Comparison of ENCODE assay signal across 8 cellular contexts in genomic region chr3:115146032-115146417, GRCh38. TPM values are rescaled to one million over a fixed set of nuclear protein-coding genes. Genes with fewer than 3 reads are reported as not detected.
DNase-seq lines count a peak whose midpoint lies in the region; ATAC-seq, FAIRE-seq and TF ChIP-seq lines count a peak whose summit lies in the region.

No MANE protein-coding gene starts in this region.

- H3K18ac ChIP-seq in neuronal stem cell (ENCODE audit: low read length): no peak overlapping the region

- H3K14ac ChIP-seq in neuronal stem cell (ENCODE audit: low read length): no peak overlapping the region

- intact Hi-C loops in PC-9 (cut with micrococcal nuclease; ENCODE audit: unreplicated experiment): loop anchor here (2.0 to 10.0 kb wide), 3 partner anchors 93 to 1201 kb away; partner anchors contain the start of gene ZDHHC23

- POLR2A ChIA-PET in PC-9 (lab: Charles Lee; ENCODE audit: unreplicated experiment): interaction anchor here (0.7 kb wide), 2 partner anchors 254 to 256 kb away, joined by 5 to 22 read pairs; no protein-coding TSS in a partner anchor

- no peak overlapping the region for H4K91ac ChIP-seq in neuronal stem cell (ENCODE audit: low read depth, low read length, poor library complexity)

- H3K4me3 ChIP-seq in PC-9 (peak overlapping the region; percentile 63), foreskin fibroblast (ENCODE audit: low read depth in 1 of 2, low read length in 2 of 2) (peak overlapping the region; percentile 65 to 80), neuronal stem cell (ENCODE audit: low read length in 2 of 2) (peak overlapping the region; percentile 63 to 84)

- H3K4me1 ChIP-seq in PC-9 (replicated peaks; ENCODE audit: insufficient read depth) (peaks cover 17% of the 10 kb centered on the region), neuronal stem cell (ENCODE audit: control insufficient read depth in 2 of 2, insufficient read depth in 1 of 2, low read depth in 1 of 2, low read length in 2 of 2) (peaks cover 0 to 1% of the 10 kb centered on the region in 2 donors)

- CTCF ChIA-PET in PC-9 (lab: Charles Lee): interaction anchor here (0.7 to 0.9 kb wide), 2 partner anchors 55 to 72 kb away, joined by 3 to 11 read pairs; no protein-coding TSS in a partner anchor

- DNase-seq in D721Med (ENCODE audit: insufficient read length, low spot score) (no peak), HuH-7 (ENCODE audit: low spot score) (peak; percentile 49), PC-9 (peak; percentile 21 to 42), foreskin fibroblast (peak; percentile 63 to 81), neuronal stem cell (ENCODE audit: low spot score) (peak; percentile 18), urothelium cell line (ENCODE audit: low spot score) (peak; percentile 49)
- peak; percentile 50 for DNase-seq in activated naive CD4-positive, alpha-beta T cell treated with Interleukin-2 at 50 U/mL for 16 hours

- H3K36me3 ChIP-seq in PC-9 (ENCODE audit: low read depth) (no peaks in the 10 kb centered on the region), neuronal stem cell (replicated peaks in 1 of 2; ENCODE audit: control insufficient read depth in 2 of 2, insufficient read depth in 2 of 2, low read length in 2 of 2) (no peaks in the 10 kb centered on the region)

- H2BK15ac ChIP-seq in neuronal stem cell (ENCODE audit: low read length): no peak overlapping the region

- no peaks in the 10 kb centered on the region for H3K9me2 ChIP-seq in PC-9 (ENCODE audit: insufficient read depth)

- no peak overlapping the region for H4K8ac ChIP-seq in neuronal stem cell (ENCODE audit: low read depth, low read length)

- no peak overlapping the region for H2BK120ac ChIP-seq in neuronal stem cell (ENCODE audit: low read depth, low read length)

- no peak overlapping the region for H3K23ac ChIP-seq in neuronal stem cell (ENCODE audit: low read depth, low read length, poor library complexity)

- H3K9ac ChIP-seq in neuronal stem cell (ENCODE audit: low read depth, low read length, poor library complexity): no peak overlapping the region

- FAIRE-seq in D721Med (lab: Jason Lieb, UNC) (peak; percentile 96), urothelium cell line (lab: Jason Lieb, UNC) (peak; percentile 52)

- no peak for ATAC-seq in GM19023 (IDR thresholded peaks at IDR 0.05; ENCODE audit: unreplicated experiment)

- no CpG with 5 or more reads among the region's 9 CpGs for WGBS in neuronal stem cell (ENCODE audit: extremely low coverage in 2 of 2, insufficient read length in 2 of 2, insufficient replicate concordance in 1 of 2), 2 donors

- H3K9me3 ChIP-seq in PC-9 (ENCODE audit: insufficient read depth, low read depth): no peaks in the 10 kb centered on the region
- H3K9me3 ChIP-seq in neuronal stem cell (replicated peaks in 1 of 2; ENCODE audit: control insufficient read depth in 2 of 2, insufficient read depth in 1 of 2, low read depth in 1 of 2, low read length in 2 of 2): peaks cover 0 to 8% of the 10 kb centered on the region in 2 donors

- TF ChIP-seq CTCF in D721Med (IDR thresholded peaks at IDR 0.05; ENCODE audit: insufficient read depth, missing control alignments) (no peak), PC-9 (conservative IDR thresholded peaks at IDR 0.05) (no peak), foreskin fibroblast (IDR thresholded peaks at IDR 0.05; ENCODE audit: low read depth, low read length) (no peak)

- H2BK12ac ChIP-seq in neuronal stem cell (ENCODE audit: low read length): no peak overlapping the region

- H3K79me2 ChIP-seq in PC-9 (ENCODE audit: low read depth): no peaks in the 10 kb centered on the region

- no peak overlapping the region for H2AK5ac ChIP-seq in neuronal stem cell (ENCODE audit: low read depth, low read length)

- H3K79me1 ChIP-seq in neuronal stem cell (ENCODE audit: low read depth, low read length): no peaks in the 10 kb centered on the region

- H3K4me2 ChIP-seq in PC-9: peak overlapping the region; percentile 90
- peak overlapping the region; percentile 28 for H3K4me2 ChIP-seq in neuronal stem cell (ENCODE audit: insufficient read depth, low read length, poor library complexity, severe bottlenecking)

- no peaks in the 10 kb centered on the region for H3F3A ChIP-seq in PC-9 (ENCODE audit: insufficient read depth, low read depth)

- peak overlapping the region; percentile 76 for H2AFZ ChIP-seq in PC-9
- H2AFZ ChIP-seq in neuronal stem cell (ENCODE audit: low read length): peak overlapping the region; percentile 95

- H3K4ac ChIP-seq in neuronal stem cell (ENCODE audit: low read length): no peak overlapping the region

- H2BK5ac ChIP-seq in neuronal stem cell (ENCODE audit: low read length): no peak overlapping the region

- H4K20me1 ChIP-seq in PC-9 (ENCODE audit: insufficient read depth): no peaks in the 10 kb centered on the region

- H3K27me3 ChIP-seq in PC-9 (ENCODE audit: insufficient read depth, low read depth) (no peaks in the 10 kb centered on the region), neuronal stem cell (ENCODE audit: control insufficient read depth in 3 of 3, insufficient read depth in 3 of 3, low read depth in 1 of 3, low read length in 3 of 3) (no peaks in the 10 kb centered on the region)

- no peak overlapping the region for H3K27ac ChIP-seq in PC-9
- H3K27ac ChIP-seq in neuronal stem cell (replicated peaks; ENCODE audit: low read length): no peak overlapping the region

- BruUV-seq in PC-9 (replicated peaks; lab: Mats Ljungman, UMichigan): TSS peak; percentile 66

RNA-seq across cellular contexts. Expression of gene ZBTB20, which starts 1.1 kb away (rescaled TPM):
- 23.4 and 26.5 TPM in 2 replicates for total RNA-seq in PC-9 (2021)
- polyA plus RNA-seq in neuronal stem cell (2013, experiment 1 of 2): 0.73 TPM
- 0.97 TPM for polyA plus RNA-seq in neuronal stem cell (2013, experiment 2 of 2)
